Comparison of ENCODE assay signal across 1 cellular context in the genomic region with DNA sequence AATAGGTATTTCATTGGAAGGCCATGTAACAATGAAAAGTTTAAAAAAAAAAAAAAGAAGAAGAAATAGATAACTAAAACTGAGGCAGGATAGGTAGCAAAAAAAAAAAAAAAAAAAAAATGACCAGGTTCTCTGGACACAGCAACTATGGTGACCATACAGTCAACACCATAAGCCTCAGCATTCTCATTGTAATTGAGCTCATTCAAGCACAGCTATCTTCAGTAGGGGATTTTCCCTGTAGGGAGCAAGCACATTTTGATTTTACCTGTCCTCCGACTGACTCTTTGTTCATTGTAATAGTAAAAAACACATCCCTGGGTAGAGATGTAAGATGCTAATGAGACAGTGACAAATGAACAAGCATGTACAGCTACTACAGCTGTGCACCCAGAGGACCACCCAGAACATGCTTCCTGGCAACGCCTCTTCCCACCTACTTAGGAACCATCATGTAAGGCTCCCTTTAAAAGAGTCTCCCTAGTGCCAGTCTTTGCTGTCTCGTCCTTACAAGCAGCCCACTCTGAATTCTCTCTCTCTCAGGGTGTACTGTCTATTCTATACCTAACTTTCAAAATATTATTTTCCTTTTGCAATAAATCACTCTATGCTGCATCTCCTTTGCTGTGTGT.
TF ChIP-seq lines count a peak whose summit lies in the region.

No MANE protein-coding gene starts in this region.

TF ChIP-seq in WTC11, 78 proteins besides CTCF, POLR2A, EP300 and RAD21 (continued from another document):
- TF ChIP-seq OVOL2 (CRISPR knock-in tag; IDR thresholded peaks at IDR 0.05; ENCODE audit: borderline replicate concordance) (no peak), ZNF423 (CRISPR knock-in tag; IDR thresholded peaks at IDR 0.05) (no peak), FOXJ3 (CRISPR knock-in tag; IDR thresholded peaks at IDR 0.05; ENCODE audit: borderline replicate concordance) (no peak), TEAD4 (CRISPR knock-in tag; IDR thresholded peaks at IDR 0.05) (no peak)
- TF ChIP-seq, protein P1, sequence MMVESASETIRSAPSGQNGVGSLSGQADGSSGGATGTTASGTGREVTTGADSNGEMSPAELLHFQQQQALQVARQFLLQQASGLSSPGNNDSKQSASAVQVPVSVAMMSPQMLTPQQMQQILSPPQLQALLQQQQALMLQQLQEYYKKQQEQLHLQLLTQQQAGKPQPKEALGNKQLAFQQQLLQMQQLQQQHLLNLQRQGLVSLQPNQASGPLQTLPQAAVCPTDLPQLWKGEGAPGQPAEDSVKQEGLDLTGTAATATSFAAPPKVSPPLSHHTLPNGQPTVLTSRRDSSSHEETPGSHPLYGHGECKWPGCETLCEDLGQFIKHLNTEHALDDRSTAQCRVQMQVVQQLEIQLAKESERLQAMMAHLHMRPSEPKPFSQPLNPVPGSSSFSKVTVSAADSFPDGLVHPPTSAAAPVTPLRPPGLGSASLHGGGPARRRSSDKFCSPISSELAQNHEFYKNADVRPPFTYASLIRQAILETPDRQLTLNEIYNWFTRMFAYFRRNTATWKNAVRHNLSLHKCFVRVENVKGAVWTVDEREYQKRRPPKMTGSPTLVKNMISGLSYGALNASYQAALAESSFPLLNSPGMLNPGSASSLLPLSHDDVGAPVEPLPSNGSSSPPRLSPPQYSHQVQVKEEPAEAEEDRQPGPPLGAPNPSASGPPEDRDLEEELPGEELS (CRISPR knock-in tag; IDR thresholded peaks at IDR 0.05): no peak
- TF ChIP-seq, protein P2, sequence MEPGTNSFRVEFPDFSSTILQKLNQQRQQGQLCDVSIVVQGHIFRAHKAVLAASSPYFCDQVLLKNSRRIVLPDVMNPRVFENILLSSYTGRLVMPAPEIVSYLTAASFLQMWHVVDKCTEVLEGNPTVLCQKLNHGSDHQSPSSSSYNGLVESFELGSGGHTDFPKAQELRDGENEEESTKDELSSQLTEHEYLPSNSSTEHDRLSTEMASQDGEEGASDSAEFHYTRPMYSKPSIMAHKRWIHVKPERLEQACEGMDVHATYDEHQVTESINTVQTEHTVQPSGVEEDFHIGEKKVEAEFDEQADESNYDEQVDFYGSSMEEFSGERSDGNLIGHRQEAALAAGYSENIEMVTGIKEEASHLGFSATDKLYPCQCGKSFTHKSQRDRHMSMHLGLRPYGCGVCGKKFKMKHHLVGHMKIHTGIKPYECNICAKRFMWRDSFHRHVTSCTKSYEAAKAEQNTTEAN (CRISPR knock-in tag; IDR thresholded peaks at IDR 0.05): no peak
